Comparison of ENCODE assay signal across 1 cellular context in genomic region chr15:51879555-51879954, GRCh38.
TF ChIP-seq lines count a peak whose summit lies in the region.

No MANE protein-coding gene starts in this region.

TF ChIP-seq in endothelial cell of umbilical vein, 7 proteins besides CTCF, POLR2A, EP300 and RAD21 (continued from another document):
- TF ChIP-seq MAX (IDR thresholded peaks at IDR 0.05; ENCODE audit: insufficient read depth, insufficient read length) (no peak), EZH2 (IDR thresholded peaks at IDR 0.05; ENCODE audit: borderline replicate concordance, low read depth, low read length, severe bottlenecking) (no peak)
